Comparison of ENCODE assay signal across 9 cellular contexts in genomic region chr20:58852559-58853271, GRCh38. TPM values are rescaled to one million over a fixed set of nuclear protein-coding genes. Genes with fewer than 3 reads are reported as not detected.
A peak's percentile ranks its signal among the peaks of the same experiment; 100 is the strongest.
DNase-seq lines count a peak whose midpoint lies in the region; ATAC-seq and TF ChIP-seq lines count a peak whose summit lies in the region.
"Had no signal": no experiment of that assay in that cellular context is flagged by ENCODE, and none has a peak within 500 bp of the region (broad histone marks: within the 10 kb centered on the region; RNA-seq: fewer than 3 reads in every experiment).

Gene GNAS, plus strand, starts transcription at chr20:58852716.

- intact Hi-C loops in ascending aorta (cut with DNase I) (loop anchor here (10.0 kb wide), 1 partner anchor 618 kb away; no protein-coding TSS in a partner anchor), prostate gland (cut with DNase I) (loop anchor here (5.0 kb wide), 1 partner anchor 615 kb away; no protein-coding TSS in a partner anchor)

- no peak for ATAC-seq in HG02885 (IDR thresholded peaks at IDR 0.05; ENCODE audit: poor library complexity, unreplicated experiment)
- no peak for ATAC-seq in HG02840 (IDR thresholded peaks at IDR 0.05; ENCODE audit: low FRiP score, unreplicated experiment)
- ATAC-seq in GM21390 (IDR thresholded peaks at IDR 0.05; ENCODE audit: unreplicated experiment): no peak

- H3K9me3 ChIP-seq in SJSA1 (replicated peaks) (peaks cover 16% of the 10 kb centered on the region; the same call in 1 of the 2 replicates), ascending aorta (no peaks in the 10 kb centered on the region), right atrium auricular region (no peaks in the 10 kb centered on the region), prostate gland (no peaks in the 10 kb centered on the region)

- no peak within 1 kb of the TSS for H3K4me3 ChIP-seq in SJSA1
- peak within 1 kb of the TSS; percentile 4 to 65 for H3K4me3 ChIP-seq in ascending aorta
- H3K4me3 ChIP-seq in right atrium auricular region: peak within 1 kb of the TSS; percentile 49 to 59
- H3K4me3 ChIP-seq in prostate gland: peak within 1 kb of the TSS; percentile 8 to 29

- H3K4me1 ChIP-seq in SJSA1 (replicated peaks) (peaks cover 5% of the 10 kb centered on the region), ascending aorta (peaks cover 0 to 5% of the 10 kb centered on the region in 2 donors), right atrium auricular region (peaks cover 0 to 17% of the 10 kb centered on the region in 2 donors), prostate gland (replicated peaks) (no peaks in the 10 kb centered on the region)

- H3K36me3 ChIP-seq in SJSA1: no peaks in the 10 kb centered on the region
- H3K36me3 ChIP-seq in ascending aorta: no peaks in the 10 kb centered on the region
- no peaks in the 10 kb centered on the region for H3K36me3 ChIP-seq in right atrium auricular region
- no peaks in the 10 kb centered on the region for H3K36me3 ChIP-seq in prostate gland

- DNase-seq in GM13976 (ENCODE audit: low spot score) (peak; percentile 69), SJSA1 (ENCODE audit: low read depth in 1 of 2, low spot score in 2 of 2) (no peak), ascending aorta (ENCODE audit: low spot score in 2 of 2) (no peak), right atrium auricular region (ENCODE audit: low spot score) (no peak), prostate gland (ENCODE audit: low spot score) (peak; percentile 42)

- TF ChIP-seq POLR2A in prostate gland (IDR thresholded peaks at IDR 0.05): no peak

- in situ Hi-C loops in GM13976 (cut with MboI; ENCODE audit: low sequenced_read_pairs, unreplicated experiment): no loop called here

- WGBS in prostate gland: 46% methylated on average over 35 of the region's 35 CpGs

- H3K27me3 ChIP-seq in SJSA1 (replicated peaks): peaks cover 35% of the 10 kb centered on the region
- H3K27me3 ChIP-seq in ascending aorta: peaks cover 3% of the 10 kb centered on the region
- no peaks in the 10 kb centered on the region for H3K27me3 ChIP-seq in right atrium auricular region
- peaks cover 16% of the 10 kb centered on the region for H3K27me3 ChIP-seq in prostate gland (replicated peaks; ENCODE audit: insufficient read depth)

- H3K27ac ChIP-seq in SJSA1 (no peak within 1 kb of the TSS), ascending aorta (no peak within 1 kb of the TSS), right atrium auricular region (no peak within 1 kb of the TSS), prostate gland (no peak within 1 kb of the TSS)
- H3K27ac ChIP-seq: epithelial cell of prostate had no signal

- TF ChIP-seq CTCF in GM13976 (IDR thresholded peaks at IDR 0.05; ENCODE audit: borderline replicate concordance, control extremely low read depth, extremely low read depth, insufficient read depth, missing control alignments): peak; percentile 57
- TF ChIP-seq CTCF in ascending aorta (IDR thresholded peaks at IDR 0.05): peak; percentile 41 to 71 (median 60)
- TF ChIP-seq CTCF in right atrium auricular region (IDR thresholded peaks at IDR 0.05): peak; percentile 34 to 77
- peak in 3 of 4 experiments; percentile 26 to 61 (median 52) for TF ChIP-seq CTCF in prostate gland (IDR thresholded peaks at IDR 0.05)

RNA-seq across cellular contexts. Expression of gene GNAS, which starts in this region (rescaled TPM):
- 726 and 1,015 TPM in 2 replicates for total RNA-seq in SJSA1 (2014; rRNA removed; shearing (Covaris generic))
- total RNA-seq in ascending aorta (663 TPM), right atrium auricular region (1,000 to 10,000 TPM; 1,032 to 1,202 TPM), prostate gland (100 to 1,000 TPM; 644 to 900 TPM)

Comparison
In these comparisons a context has a peak if more than half of its experiments do, and no peak if none do; other contexts are left out.
1. DNase-seq: peak in GM13976 (single experiment) and prostate gland (single experiment); none in SJSA1 (0 of 2), ascending aorta (0 of 2) and right atrium auricular region (single experiment).
2. Peak in every context shown above with its lines, with median percentiles within 50 percentile points of each other: CTCF ChIP-seq.